9 cellular contexts compared by ENCODE assay signal in genomic region chr3:149507491-149508324, GRCh38. TPM values are rescaled to one million over a fixed set of nuclear protein-coding genes. Genes with fewer than 3 reads are reported as not detected.
DNase-seq lines count a peak whose midpoint lies in the region; ATAC-seq lines count a peak whose summit lies in the region.
"Had no signal": no experiment of that assay in that cellular context is flagged by ENCODE, and none has a peak within 500 bp of the region (broad histone marks: within the 10 kb centered on the region; RNA-seq: fewer than 3 reads in every experiment).

No MANE protein-coding gene starts in this region.

- H3K27me3 Mint-ChIP-seq in activated T-cell treated with anti-CD3 and anti-CD28 coated beads, Interleukin-2, amount 50 U/mL, for 72 hours (ENCODE audit: low read depth): peaks cover 37% of the 10 kb centered on the region

- H3K4me3 Mint-ChIP-seq in activated T-cell treated with anti-CD3 and anti-CD28 coated beads, Interleukin-2, amount 50 U/mL, for 72 hours: peak overlapping the region; percentile 31 to 64

- peak; percentile 18 for DNase-seq in AG08395 (ENCODE audit: low spot score)
- peak; percentile 16 to 20 for DNase-seq in activated T-cell treated with anti-CD3 and anti-CD28 coated beads, Interleukin-2, amount 50 U/mL, for 72 hours
- peak; percentile 30 for DNase-seq in medulla oblongata (ENCODE audit: extremely low spot score)
- DNase-seq in NCI-H345 treated with DMSO at 0.1 percent for 48 hours (lab: John Stamatoyannopoulos, UW; ENCODE audit: unreplicated experiment): no peak
- no peak for DNase-seq in activated CD8-positive, alpha-beta memory T cell treated with anti-CD3 and anti-CD28 coated beads, Interleukin-2, amount 50 U/mL, for 4 hours
- DNase-seq in activated CD8-positive, alpha-beta memory T cell treated with anti-CD3 and anti-CD28 coated beads for 24 hours: no peak

- H3K36me3 Mint-ChIP-seq in activated T-cell treated with anti-CD3 and anti-CD28 coated beads, Interleukin-2, amount 50 U/mL, for 72 hours (ENCODE audit: insufficient read depth in 2 of 2): no peaks in the 10 kb centered on the region

- peak; percentile 49 for ATAC-seq in HG03432 (IDR thresholded peaks at IDR 0.05; ENCODE audit: unreplicated experiment)
- ATAC-seq in activated T-cell treated with anti-CD3 and anti-CD28 coated beads, Interleukin-2, amount 50 U/mL, for 72 hours (replicated peaks in 1 of 2): peak; percentile 83 to 86
- ATAC-seq in HG02852 (IDR thresholded peaks at IDR 0.05; ENCODE audit: unreplicated experiment): no peak

- H3K27ac Mint-ChIP-seq in activated T-cell treated with anti-CD3 and anti-CD28 coated beads, Interleukin-2, amount 50 U/mL, for 72 hours: peak overlapping the region; percentile 79

- peaks cover 14% of the 10 kb centered on the region for H3K4me1 Mint-ChIP-seq in activated T-cell treated with anti-CD3 and anti-CD28 coated beads, Interleukin-2, amount 50 U/mL, for 72 hours (ENCODE audit: low read depth)

- H3K9me3 Mint-ChIP-seq in activated T-cell treated with anti-CD3 and anti-CD28 coated beads, Interleukin-2, amount 50 U/mL, for 72 hours: no peaks in the 10 kb centered on the region

RNA-seq across cellular contexts. Expression of gene TM4SF4, which starts 33.2 kb away (rescaled TPM):
- total RNA-seq in activated T-cell treated with anti-CD3 and anti-CD28 coated beads, Interleukin-2, amount 50 U/mL, for 72 hours: not detected
- total RNA-seq: frontal cortex had no signal

Comparison
In these comparisons a context has a peak if more than half of its experiments do, and no peak if none do; other contexts are left out.
1. DNase-seq: peak in AG08395 (single experiment), activated T-cell treated with anti-CD3 and anti-CD28 coated beads, Interleukin-2, amount 50 U/mL, for 72 hours (2 of 2) and medulla oblongata (single experiment); none in NCI-H345 treated with DMSO at 0.1 percent for 48 hours (single experiment), activated CD8-positive, alpha-beta memory T cell treated with anti-CD3 and anti-CD28 coated beads, Interleukin-2, amount 50 U/mL, for 4 hours (single experiment) and activated CD8-positive, alpha-beta memory T cell treated with anti-CD3 and anti-CD28 coated beads for 24 hours (single experiment).